ENCODE assay signal across 18 cellular contexts in the genomic region with DNA sequence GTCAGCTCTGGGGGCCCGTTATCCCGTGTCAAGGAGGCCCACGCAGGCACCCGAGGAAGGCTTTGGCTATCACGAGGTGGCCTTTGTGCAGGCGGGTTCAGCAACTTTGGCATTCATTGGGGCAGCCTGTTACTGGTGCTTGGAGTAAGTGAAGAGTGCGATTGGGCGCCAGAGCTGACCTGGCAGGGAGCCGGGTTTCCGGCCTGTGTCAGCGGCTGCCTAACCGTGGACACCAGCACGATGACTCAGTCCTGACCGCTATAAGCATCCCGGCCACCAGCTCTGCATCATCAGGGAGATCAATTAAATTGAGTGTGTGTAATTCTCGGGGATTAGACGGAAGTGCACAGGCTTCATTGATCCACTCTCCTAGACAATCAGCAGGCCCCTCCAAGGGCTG. TPM values are rescaled to one million over a fixed set of nuclear protein-coding genes. Genes with fewer than 3 reads are reported as not detected.
DNase-seq lines count a peak whose midpoint lies in the region; ATAC-seq, FAIRE-seq and TF ChIP-seq lines count a peak whose summit lies in the region.
"Had no signal": no experiment of that assay in that cellular context is flagged by ENCODE, and none has a peak within 500 bp of the region (broad histone marks: within the 10 kb centered on the region; RNA-seq: fewer than 3 reads in every experiment).

No MANE protein-coding gene starts in this region.

- FAIRE-seq in H54 (lab: Jason Lieb, UNC) = peak; percentile 87

- no peak for ATAC-seq in GM21825 (IDR thresholded peaks at IDR 0.05; ENCODE audit: unreplicated experiment)
- ATAC-seq: effector memory CD8-positive, alpha-beta T cell; right cardiac atrium; Right ventricle myocardium inferior had no signal

- peak overlapping the region; percentile 64 for H3K27ac ChIP-seq in RWPE1

- CTCF ChIA-PET in RWPE1 (lab: Yijun Ruan, JAX) = no interaction called here

- no peak for TF ChIP-seq CTCF in RWPE1 (conservative IDR thresholded peaks at IDR 0.05; ENCODE audit: low read depth)

- DNase-seq in H54 (ENCODE audit: insufficient read length, low spot score) (peak; percentile 97), RWPE1 (ENCODE audit: low spot score) (peak; percentile 93), dermis blood vessel endothelial cell (peak; percentile 40), skeletal muscle cell (ENCODE audit: low read depth) (peak; percentile 42), DMS153 treated with DMSO at 0.1 percent for 48 hours (lab: John Stamatoyannopoulos, UW; ENCODE audit: unreplicated experiment) (no peak), SKM-1 treated with dmso at 0.1 percent for 144 hours (lab: John Stamatoyannopoulos, UW; ENCODE audit: unreplicated experiment) (no peak)
- DNase-seq: activated CD4-positive, alpha-beta T cell treated with anti-CD3 and anti-CD28 coated beads for 1 hour; activated gamma-delta T cell treated with Interleukin-2 at 50 U/mL for 16 hours; DMS79 treated with DMSO at 0.1 percent for 48 hours; effector memory CD8-positive, alpha-beta T cell; H9; NCI-H1048; NCI-H774; right cardiac atrium; stimulated activated CD4-positive, alpha-beta T cell treated with anti-CD3 and anti-CD28 coated beads, Interleukin-2, amount 100 ng/mL, for 24 hours; T-helper 2 cell had no signal

- no peak for TF ChIP-seq POLR2A in H54 (IDR thresholded peaks at IDR 0.05; ENCODE audit: low read depth, low read length)

- POLR2A ChIA-PET in RWPE1 (lab: Yijun Ruan, JAX; ENCODE audit: low non-redundant PET) = no interaction called here

- H3K4me3 ChIP-seq in skeletal muscle cell (ENCODE audit: low read depth, low read length) = no peak overlapping the region

RNA-seq across cellular contexts. Expression of a gene that starts 45.9 kb away (rescaled TPM):
- 0.17 and 0.47 TPM in 2 replicates for total RNA-seq in dermis blood vessel endothelial cell

Comparison
In these comparisons a context has a peak if more than half of its experiments do, and no peak if none do; other contexts are left out.
1. DNase-seq: peak in H54 (single experiment), RWPE1 (single experiment), dermis blood vessel endothelial cell (single experiment) and skeletal muscle cell (single experiment); none in DMS153 treated with DMSO at 0.1 percent for 48 hours (single experiment) and SKM-1 treated with dmso at 0.1 percent for 144 hours (single experiment).